In genomic region chrX:107485019-107485418, GRCh38 we compare ENCODE assay signal across 16 cellular contexts. TPM values are rescaled to one million over a fixed set of nuclear protein-coding genes. Genes with fewer than 3 reads are reported as not detected.
DNase-seq lines count a peak whose midpoint lies in the region; ATAC-seq and TF ChIP-seq lines count a peak whose summit lies in the region.
"Had no signal": no experiment of that assay in that cellular context is flagged by ENCODE, and none has a peak within 500 bp of the region (broad histone marks: within the 10 kb centered on the region; RNA-seq: fewer than 3 reads in every experiment).

No MANE protein-coding gene starts in this region.

- H3K4me1 Mint-ChIP-seq in activated naive CD8-positive, alpha-beta T cell treated with anti-CD3 and anti-CD28 coated beads, Interleukin-2, amount 50 U/mL, for 24 hours, result no peaks in the 10 kb centered on the region

- H3K9me3 ChIP-seq in right cardiac atrium (ENCODE audit: control insufficient read depth, low read length), result no peaks in the 10 kb centered on the region
- H3K9me3 ChIP-seq in Panc1 (ENCODE audit: control insufficient read depth, insufficient read depth, low read depth, low read length), result no peaks in the 10 kb centered on the region
- no peaks in the 10 kb centered on the region for H3K9me3 ChIP-seq in trophoblast cell (ENCODE audit: insufficient read depth, low read depth, low read length)
- H3K9me3 ChIP-seq: gastroesophageal sphincter, MG63 had no signal

- TF ChIP-seq CTCF in Panc1 (IDR thresholded peaks at IDR 0.05), result peak; percentile 36; the same call in 1 of the 2 replicates
- peak; percentile 10 for TF ChIP-seq CTCF in fibroblast of mammary gland (conservative IDR thresholded peaks at IDR 0.05; ENCODE audit: control insufficient read depth, insufficient read depth, low read depth, low read length)

- POLR2A ChIA-PET in Panc1 (lab: Charles Lee), result no interaction called here

- H3K27ac Mint-ChIP-seq in activated naive CD8-positive, alpha-beta T cell treated with anti-CD3 and anti-CD28 coated beads, Interleukin-2, amount 50 U/mL, for 24 hours, result no peak overlapping the region
- H3K27ac Mint-ChIP-seq: activated CD8-positive, alpha-beta T cell treated with anti-CD3 and anti-CD28 coated beads for 36 hours; HFFc6 had no signal

- H3K18ac ChIP-seq in trophoblast cell (ENCODE audit: low read length), result no peak overlapping the region

- no peaks in the 10 kb centered on the region for H3K79me1 ChIP-seq in trophoblast cell (ENCODE audit: low read length)

- H4K91ac ChIP-seq in trophoblast cell (ENCODE audit: low read depth, low read length), result no peak overlapping the region

- no peak overlapping the region for H3K9ac ChIP-seq in trophoblast cell (ENCODE audit: low read length)

- no peak overlapping the region for H2AK5ac ChIP-seq in trophoblast cell (ENCODE audit: low read length)

- CTCF ChIA-PET in Panc1 (lab: Charles Lee), result no interaction called here

- H3K4me2 ChIP-seq in trophoblast cell (ENCODE audit: low read length), result no peak overlapping the region

- H3K79me2 ChIP-seq in trophoblast cell (ENCODE audit: control insufficient read depth, insufficient read depth, low read length, poor library complexity), result no peaks in the 10 kb centered on the region

- no peak overlapping the region for H2BK12ac ChIP-seq in trophoblast cell (ENCODE audit: low read length)

- DNase-seq in right cardiac atrium, result no peak
- no peak for DNase-seq in Right ventricle myocardium superior
- DNase-seq in Panc1 (ENCODE audit: low read depth, low spot score), result no peak
- DNase-seq in fibroblast of mammary gland (ENCODE audit: low read depth), result peak; percentile 11
- no peak for DNase-seq in trophoblast cell
- DNase-seq in hippocampal formation (lab: John Stamatoyannopoulos, UW), result no peak
- DNase-seq in activated naive CD8-positive, alpha-beta T cell treated with anti-CD3 and anti-CD28 coated beads, Interleukin-2, amount 50 U/mL, for 24 hours, result no peak
- DNase-seq: activated CD8-positive, alpha-beta T cell treated with anti-CD3 and anti-CD28 coated beads for 36 hours; HFFc6; mammary epithelial cell; MG63; stimulated activated naive CD4-positive, alpha-beta T cell treated with Interleukin-2 at 50 U/mL for 16 hours had no signal

- H3K27me3 ChIP-seq in right cardiac atrium (ENCODE audit: control insufficient read depth, insufficient read depth) (no peaks in the 10 kb centered on the region), Panc1 (ENCODE audit: control insufficient read depth, insufficient read depth, low read length) (peaks cover 2% of the 10 kb centered on the region), trophoblast cell (ENCODE audit: insufficient read depth, low read length) (no peaks in the 10 kb centered on the region)
- H3K27me3 ChIP-seq: gastroesophageal sphincter, MG63 had no signal

- H2BK5ac ChIP-seq in trophoblast cell (ENCODE audit: low read depth, low read length, poor library complexity), result no peak overlapping the region

- no peak overlapping the region for H3K14ac ChIP-seq in trophoblast cell (ENCODE audit: low read length)

- WGBS in right cardiac atrium, result 27% methylated on average over 5 of the region's 5 CpGs
- no CpG with 5 or more reads among the region's 5 CpGs for WGBS in trophoblast cell (ENCODE audit: extremely low coverage, insufficient coverage, insufficient read length)

- H3K9me3 Mint-ChIP-seq in activated naive CD8-positive, alpha-beta T cell treated with anti-CD3 and anti-CD28 coated beads, Interleukin-2, amount 50 U/mL, for 24 hours, result no peaks in the 10 kb centered on the region
- H3K9me3 Mint-ChIP-seq: activated CD8-positive, alpha-beta T cell treated with anti-CD3 and anti-CD28 coated beads for 36 hours; HFFc6 had no signal

- H3K4me1 ChIP-seq in right cardiac atrium (ENCODE audit: control insufficient read depth, insufficient read depth, low read length) (no peaks in the 10 kb centered on the region), Panc1 (ENCODE audit: control insufficient read depth, insufficient read depth, low read length) (no peaks in the 10 kb centered on the region), trophoblast cell (ENCODE audit: control insufficient read depth in 1 of 2, insufficient read depth in 2 of 2, low read length in 2 of 2) (peaks cover 9 to 10% of the 10 kb centered on the region in 2 experiments)
- H3K4me1 ChIP-seq: gastroesophageal sphincter had no signal

- H3K4me3 ChIP-seq in right cardiac atrium (ENCODE audit: low read length) (no peak overlapping the region), Panc1 (ENCODE audit: low read depth in 2 of 2, low read length in 2 of 2) (no peak overlapping the region), fibroblast of mammary gland (ENCODE audit: control insufficient read depth, low read depth, low read length) (no peak overlapping the region), trophoblast cell (ENCODE audit: low read depth, low read length) (no peak overlapping the region)
- H3K4me3 ChIP-seq: gastroesophageal sphincter, MG63 had no signal

- H4K8ac ChIP-seq in trophoblast cell (ENCODE audit: low read depth, low read length), result no peak overlapping the region

- intact Hi-C loops in right cardiac atrium (cut with DNase I) (no loop called here), Right ventricle myocardium superior (cut with DNase I) (no loop called here), Panc1 (cut with micrococcal nuclease; ENCODE audit: unreplicated experiment) (no loop called here)

- BruUV-seq in Panc1 (replicated peaks; lab: Mats Ljungman, UMichigan), result no TSS peak

- H3K27ac ChIP-seq in right cardiac atrium (ENCODE audit: low read length), result no peak overlapping the region
- H3K27ac ChIP-seq in Panc1 (ENCODE audit: low read length), result no peak overlapping the region
- H3K27ac ChIP-seq in trophoblast cell (ENCODE audit: low read depth, low read length), result no peak overlapping the region
- H3K27ac ChIP-seq: gastroesophageal sphincter, VCaP had no signal

- H3K4me3 Mint-ChIP-seq in activated naive CD8-positive, alpha-beta T cell treated with anti-CD3 and anti-CD28 coated beads, Interleukin-2, amount 50 U/mL, for 24 hours, result no peak overlapping the region
- H3K4me3 Mint-ChIP-seq: activated CD8-positive, alpha-beta T cell treated with anti-CD3 and anti-CD28 coated beads for 36 hours; HFFc6 had no signal

- no peak overlapping the region for H2AFZ ChIP-seq in trophoblast cell (ENCODE audit: insufficient read depth, low read length, poor library complexity)

- no peaks in the 10 kb centered on the region for H3K36me3 ChIP-seq in Panc1 (ENCODE audit: control insufficient read depth, insufficient read depth, low read length)
- H3K36me3 ChIP-seq in trophoblast cell (ENCODE audit: control insufficient read depth in 1 of 2, insufficient read depth in 2 of 2, low read length in 2 of 2), result no peaks in the 10 kb centered on the region
- H3K36me3 ChIP-seq: gastroesophageal sphincter, MG63 had no signal

- H3K4ac ChIP-seq in trophoblast cell (ENCODE audit: low read depth, low read length), result no peak overlapping the region

- H3K27me3 Mint-ChIP-seq in activated naive CD8-positive, alpha-beta T cell treated with anti-CD3 and anti-CD28 coated beads, Interleukin-2, amount 50 U/mL, for 24 hours, result peaks cover 2% of the 10 kb centered on the region
- H3K27me3 Mint-ChIP-seq: activated CD8-positive, alpha-beta T cell treated with anti-CD3 and anti-CD28 coated beads for 36 hours had no signal

- in situ Hi-C loops in Panc1 (cut with HindIII; ENCODE audit: low pct_unique_long_range_greater_than_20kb, low sequenced_read_pairs), result no loop called here

- H3K36me3 Mint-ChIP-seq in activated naive CD8-positive, alpha-beta T cell treated with anti-CD3 and anti-CD28 coated beads, Interleukin-2, amount 50 U/mL, for 24 hours (ENCODE audit: low read depth), result no peaks in the 10 kb centered on the region

- no peak overlapping the region for H2BK120ac ChIP-seq in trophoblast cell (ENCODE audit: insufficient read depth, low read length, poor library complexity)

- no peak overlapping the region for H3K23ac ChIP-seq in trophoblast cell (ENCODE audit: low read length)

- no peak overlapping the region for H4K12ac ChIP-seq in trophoblast cell (ENCODE audit: low read depth, low read length)

- ATAC-seq in right cardiac atrium, result peak; percentile 55 to 75
- ATAC-seq in Right ventricle myocardium superior (ENCODE audit: poor library complexity), result no peak
- ATAC-seq in Panc1, result no peak
- ATAC-seq in activated naive CD8-positive, alpha-beta T cell treated with anti-CD3 and anti-CD28 coated beads, Interleukin-2, amount 50 U/mL, for 24 hours, result no peak
- ATAC-seq in HG02870 (IDR thresholded peaks at IDR 0.05; ENCODE audit: unreplicated experiment), result no peak
- ATAC-seq: activated CD8-positive, alpha-beta T cell treated with anti-CD3 and anti-CD28 coated beads for 36 hours; gastroesophageal sphincter had no signal

RNA-seq across cellular contexts. Expression of gene FRMPD3, which starts 35.6 kb away (rescaled TPM):
- total RNA-seq in right cardiac atrium (under 1 TPM; 0.11 to 0.36 (median 0.27) TPM), Right ventricle myocardium superior (0.05 TPM), Panc1 (2021; ENCODE audit: unreplicated experiment) (0.31 TPM)
- 0.05 TPM for polyA plus RNA-seq in right cardiac atrium
- 0.21 TPM for polyA plus RNA-seq in Panc1 (2012; ENCODE audit: insufficient read length)
- polyA plus RNA-seq in trophoblast cell (2013), result 0.04 and 0.07 TPM in 2 replicates
- total RNA-seq: activated CD8-positive, alpha-beta T cell treated with anti-CD3 and anti-CD28 coated beads for 36 hours; pulmonary artery endothelial cell had no signal

Comparison
In these comparisons a context has a peak if more than half of its experiments do, and no peak if none do; other contexts are left out.
1. ATAC-seq: peak in right cardiac atrium (2 of 2); none in Right ventricle myocardium superior (single experiment), Panc1 (single experiment), activated naive CD8-positive, alpha-beta T cell treated with anti-CD3 and anti-CD28 coated beads, Interleukin-2, amount 50 U/mL, for 24 hours (single experiment) and HG02870 (single experiment).